8 cellular contexts compared by ENCODE assay signal in the genomic region with DNA sequence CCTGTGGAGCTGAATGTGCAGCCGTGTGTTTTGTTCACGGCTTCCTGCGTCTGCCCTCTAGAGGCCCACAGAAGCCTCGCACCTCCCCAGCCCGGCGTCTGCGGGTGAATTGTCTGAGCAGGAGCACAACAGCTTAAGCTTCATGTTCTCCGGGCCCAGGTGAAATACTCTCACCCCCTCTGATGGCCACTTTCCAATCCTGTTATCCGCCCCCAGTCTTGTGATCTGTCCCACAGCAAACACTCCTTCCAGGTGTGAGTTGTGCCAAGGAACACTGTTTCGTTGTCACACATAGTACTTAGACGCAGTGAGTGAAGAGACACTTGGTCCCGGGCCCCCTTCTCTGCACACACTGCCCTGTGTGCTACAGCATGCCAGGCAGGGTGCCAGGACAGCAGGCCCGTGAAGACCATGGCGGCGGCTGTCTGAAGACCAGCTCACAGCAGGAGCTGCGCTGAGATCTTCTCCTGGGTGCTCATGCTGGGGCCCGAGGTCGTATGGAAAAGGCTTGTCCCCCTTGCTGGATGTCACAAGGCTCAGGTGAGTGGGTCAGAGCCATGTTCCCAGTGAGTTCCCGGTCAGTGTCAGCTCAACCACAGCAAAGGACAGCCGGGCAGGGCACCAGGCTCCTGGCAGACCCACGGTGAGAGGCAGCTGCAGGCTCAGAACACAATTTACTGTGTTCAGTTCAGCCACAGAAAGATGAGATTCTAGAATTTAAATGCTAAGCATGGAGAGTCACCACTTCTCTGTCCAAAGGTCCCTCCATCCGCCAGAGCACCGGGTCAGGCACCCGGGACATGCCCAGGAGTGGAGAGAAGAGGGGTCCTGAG. TPM values are rescaled to one million over a fixed set of nuclear protein-coding genes. Genes with fewer than 3 reads are reported as not detected.
DNase-seq lines count a peak whose midpoint lies in the region; ATAC-seq, FAIRE-seq and TF ChIP-seq lines count a peak whose summit lies in the region.

No MANE protein-coding gene starts in this region.

- TF ChIP-seq CTCF in brain (conservative IDR thresholded peaks at IDR 0.05) (peak; percentile 67 to 77), kidney (IDR thresholded peaks at IDR 0.05; ENCODE audit: borderline replicate concordance, extremely low read depth, insufficient read depth) (peak; percentile 64)

- peaks cover 16% of the 10 kb centered on the region for H3K27me3 Mint-ChIP-seq in brain

- no peak overlapping the region for H3K9ac ChIP-seq in kidney (ENCODE audit: low read length in 2 of 2)

- H3K27ac Mint-ChIP-seq in brain, result peak overlapping the region; percentile 20 to 77 (median 69)

- FAIRE-seq in GM19239 (lab: Jason Lieb, UNC), result no peak
- no peak for FAIRE-seq in kidney (lab: Jason Lieb, UNC)

- H3K4me3 Mint-ChIP-seq in brain, result peak overlapping the region in 3 of 5 experiments; percentile 7 to 60 (median 9)

- no peaks in the 10 kb centered on the region for H3K4me1 ChIP-seq in kidney (ENCODE audit: control insufficient read depth in 1 of 2, insufficient read depth in 1 of 2, low read depth in 1 of 2, low read length in 2 of 2)

- H3K4me3 ChIP-seq in kidney (ENCODE audit: low read length in 2 of 2), result no peak overlapping the region

- peaks cover 14% of the 10 kb centered on the region for H3K4me1 Mint-ChIP-seq in brain

- H3K9me3 Mint-ChIP-seq in brain, result peaks cover 7 to 20% (median 14%) of the 10 kb centered on the region in 5 experiments

- intact Hi-C loops in kidney (cut with DNase I), result no loop called here

- H3K36me3 Mint-ChIP-seq in brain, result peaks cover 5% of the 10 kb centered on the region

- no peak overlapping the region for H3K27ac ChIP-seq in kidney (ENCODE audit: low read depth in 2 of 2, low read length in 2 of 2)

- H3K36me3 ChIP-seq in kidney (ENCODE audit: control insufficient read depth in 1 of 2, insufficient read depth in 2 of 2, low read length in 2 of 2), result no peaks in the 10 kb centered on the region

- no peaks in the 10 kb centered on the region for H3K9me3 ChIP-seq in kidney (ENCODE audit: control insufficient read depth in 1 of 2, low read length in 2 of 2)

- no peak for ATAC-seq in GM19328 (IDR thresholded peaks at IDR 0.05; ENCODE audit: unreplicated experiment)

- DNase-seq in AG08396 (ENCODE audit: low spot score) (peak; percentile 87), GM19239 (ENCODE audit: insufficient read length, low spot score) (peak; percentile 50), NCI-H1092 (lab: John Stamatoyannopoulos, UW) (peak; percentile 64), SKM-1 treated with dmso at 0.1 percent for 144 hours (lab: John Stamatoyannopoulos, UW; ENCODE audit: unreplicated experiment) (peak; percentile 57), kidney (peak; percentile 89)
- peak; percentile 51 for DNase-seq in stimulated activated CD4-positive, alpha-beta T cell treated with anti-CD3 and anti-CD28 coated beads, Interleukin-1b, Interleukin-23, amount 100 ng/mL, for 48 hours

RNA-seq across cellular contexts. Expression of a gene that starts 6.8 kb away (rescaled TPM):
- polyA plus RNA-seq in brain (ENCODE audit: insufficient read depth, low read depth, low replicate concordance), result 6.9 TPM
- 42.3 TPM for total RNA-seq in kidney
- polyA plus RNA-seq in kidney (ENCODE audit: insufficient read depth, low read depth, low replicate concordance), result 4.7 TPM
